ENCODE assay signal across 21 cellular contexts in genomic region chr4:119726505-119726904, GRCh38.
DNase-seq lines count a peak whose midpoint lies in the region; ATAC-seq and TF ChIP-seq lines count a peak whose summit lies in the region.
"Had no signal": no experiment of that assay in that cellular context is flagged by ENCODE, and none has a peak within 500 bp of the region (broad histone marks: within the 10 kb centered on the region; RNA-seq: fewer than 3 reads in every experiment).

No MANE protein-coding gene starts in this region.

- BruUV-seq in IMR-90 (replicated peaks; lab: Mats Ljungman, UMichigan): no TSS peak

- no peaks in the 10 kb centered on the region for H4K20me1 ChIP-seq in IMR-90 (ENCODE audit: insufficient read depth, low read length)

- CTCF ChIA-PET in IMR-90 (lab: Yijun Ruan, JAX): no interaction called here

- H3K9me3 ChIP-seq in IMR-90 (ENCODE audit: control insufficient read depth, insufficient read depth, low read length) (peaks cover 3% of the 10 kb centered on the region; the same call in 1 of the 2 replicates), mesenchymal stem cell (ENCODE audit: control insufficient read depth, low read length) (no peaks in the 10 kb centered on the region), thoracic aorta (no peaks in the 10 kb centered on the region)

- H3K27me3 Mint-ChIP-seq in chondrocyte (ENCODE audit: low read depth): no peaks in the 10 kb centered on the region
- H3K27me3 Mint-ChIP-seq in glutamatergic neuron (ENCODE audit: unreplicated experiment): peaks cover 2% of the 10 kb centered on the region
- H3K27me3 Mint-ChIP-seq: activated CD4-positive, alpha-beta T cell treated with anti-CD3 and anti-CD28 coated beads for 36 hours; activated CD8-positive, alpha-beta memory T cell treated with anti-CD3 and anti-CD28 coated beads, Interleukin-2, amount 10 ng/mL, durations not matched to agents 7 days and 5 days; activated naive CD8-positive, alpha-beta T cell treated with anti-CD3 and anti-CD28 coated beads, Interleukin-2, amount 10 ng/mL, durations not matched to agents 7 days and 5 days; activated T-helper 17 cell treated with anti-CD3 and anti-CD28 coated beads, Interleukin-2, amount 50 U/mL, for 72 hours; effector memory CD8-positive, alpha-beta T cell had no signal

- H3K27ac Mint-ChIP-seq in chondrocyte (ENCODE audit: unreplicated experiment) (peak overlapping the region; percentile 79), glutamatergic neuron (ENCODE audit: unreplicated experiment) (no peak overlapping the region)
- H3K27ac Mint-ChIP-seq: activated CD4-positive, alpha-beta T cell treated with anti-CD3 and anti-CD28 coated beads for 36 hours; activated CD8-positive, alpha-beta memory T cell treated with anti-CD3 and anti-CD28 coated beads, Interleukin-2, amount 10 ng/mL, durations not matched to agents 7 days and 5 days; activated naive CD8-positive, alpha-beta T cell treated with anti-CD3 and anti-CD28 coated beads, Interleukin-2, amount 10 ng/mL, durations not matched to agents 7 days and 5 days; activated T-helper 17 cell treated with anti-CD3 and anti-CD28 coated beads, Interleukin-2, amount 50 U/mL, for 72 hours; effector memory CD8-positive, alpha-beta T cell had no signal

- no peak for TF ChIP-seq POLR2A in IMR-90 (IDR thresholded peaks at IDR 0.05; ENCODE audit: low read depth, low read length)

- H3K4me1 Mint-ChIP-seq in chondrocyte (ENCODE audit: low read depth): peaks cover 68% of the 10 kb centered on the region
- no peaks in the 10 kb centered on the region for H3K4me1 Mint-ChIP-seq in glutamatergic neuron (ENCODE audit: low read depth, unreplicated experiment)
- H3K4me1 Mint-ChIP-seq: activated CD4-positive, alpha-beta T cell treated with anti-CD3 and anti-CD28 coated beads for 36 hours; activated CD8-positive, alpha-beta memory T cell treated with anti-CD3 and anti-CD28 coated beads, Interleukin-2, amount 10 ng/mL, durations not matched to agents 7 days and 5 days; activated naive CD8-positive, alpha-beta T cell treated with anti-CD3 and anti-CD28 coated beads, Interleukin-2, amount 10 ng/mL, durations not matched to agents 7 days and 5 days; activated T-helper 17 cell treated with anti-CD3 and anti-CD28 coated beads, Interleukin-2, amount 50 U/mL, for 72 hours; neural crest cell had no signal

- peak overlapping the region; percentile 72 for H2BK120ac ChIP-seq in IMR-90 (ENCODE audit: low read depth, low read length)
- peak overlapping the region; percentile 34 for H2BK120ac ChIP-seq in mesenchymal stem cell (ENCODE audit: low read depth, low read length)

- in situ Hi-C loops in IMR-90 (cut with MboI; ENCODE audit: low sequenced_read_pairs): no loop called here

- H3K4me1 ChIP-seq in IMR-90 (ENCODE audit: control insufficient read depth, insufficient read depth, low read length): peaks cover 22% of the 10 kb centered on the region
- peaks cover 5% of the 10 kb centered on the region for H3K4me1 ChIP-seq in mesenchymal stem cell (ENCODE audit: control insufficient read depth, insufficient read depth, low read depth, low read length)
- peaks cover 41 to 78% of the 10 kb centered on the region in 2 donors for H3K4me1 ChIP-seq in thoracic aorta (ENCODE audit: control insufficient read depth in 1 of 2, low read depth in 2 of 2)

- peak overlapping the region; percentile 41; the same call in 1 of the 2 replicates for H4K91ac ChIP-seq in IMR-90 (ENCODE audit: insufficient read depth, low read depth, low read length)
- no peak overlapping the region for H4K91ac ChIP-seq in mesenchymal stem cell (ENCODE audit: low read length)

- H3K4me3 ChIP-seq in IMR-90 (ENCODE audit: insufficient read depth, low read depth, low read length) (no peak overlapping the region), mesenchymal stem cell (ENCODE audit: insufficient read depth in 1 of 2, low read depth in 1 of 2, low read length in 2 of 2) (no peak overlapping the region), thoracic aorta (peak overlapping the region; percentile 22)

- TF ChIP-seq CTCF in IMR-90 (conservative IDR thresholded peaks at IDR 0.05; ENCODE audit: low read depth, low read length) (no peak), chondrocyte (IDR thresholded peaks at IDR 0.05) (no peak), thoracic aorta (IDR thresholded peaks at IDR 0.05) (no peak), glutamatergic neuron (IDR thresholded peaks at IDR 0.05; ENCODE audit: partially characterized antibody, unreplicated experiment) (no peak)

- DNase-seq in IMR-90 (peak; percentile 34), chondrocyte (ENCODE audit: low spot score) (no peak), mesenchymal stem cell (no peak), thoracic aorta (ENCODE audit: low spot score) (no peak), islet precursor cell (no peak), DMS114 treated with DMSO at 0.1 percent for 48 hours (lab: John Stamatoyannopoulos, UW; ENCODE audit: unreplicated experiment) (no peak), glutamatergic neuron (no peak)
- DNase-seq: activated CD4-positive, alpha-beta T cell treated with anti-CD3 and anti-CD28 coated beads for 36 hours; activated CD8-positive, alpha-beta memory T cell treated with anti-CD3 and anti-CD28 coated beads, Interleukin-2, amount 10 ng/mL, durations not matched to agents 7 days and 5 days; activated naive CD8-positive, alpha-beta T cell treated with anti-CD3 and anti-CD28 coated beads, Interleukin-2, amount 10 ng/mL, durations not matched to agents 7 days and 5 days; Caco-2; caudate nucleus; effector memory CD8-positive, alpha-beta T cell; KBM-7; midbrain; NCI-H2081; NCI-H510A; stimulated activated CD4-positive, alpha-beta T cell treated with anti-CD3 and anti-CD28 coated beads, Interleukin-15, amount 100 ng/mL, for 24 hours had no signal

- H2BK20ac ChIP-seq in IMR-90 (ENCODE audit: low read depth, low read length): peak overlapping the region; percentile 94; the same call in 1 of the 2 replicates

- H3K18ac ChIP-seq in IMR-90 (ENCODE audit: low read depth, low read length): peak overlapping the region; percentile 88
- peak overlapping the region in 1 of 2 experiments; percentile 52 for H3K18ac ChIP-seq in mesenchymal stem cell (ENCODE audit: low read depth in 1 of 2, low read length in 2 of 2)

- H3K56ac ChIP-seq in IMR-90 (ENCODE audit: extremely low read depth, insufficient read depth, low read length): no peak overlapping the region

- no peak for TF ChIP-seq RAD21 in IMR-90 (IDR thresholded peaks at IDR 0.05; ENCODE audit: low read length)

- H3K4me3 Mint-ChIP-seq in chondrocyte (ENCODE audit: unreplicated experiment) (no peak overlapping the region), glutamatergic neuron (ENCODE audit: unreplicated experiment) (no peak overlapping the region)
- H3K4me3 Mint-ChIP-seq: activated CD4-positive, alpha-beta T cell treated with anti-CD3 and anti-CD28 coated beads for 36 hours; activated CD8-positive, alpha-beta memory T cell treated with anti-CD3 and anti-CD28 coated beads, Interleukin-2, amount 10 ng/mL, durations not matched to agents 7 days and 5 days; activated naive CD8-positive, alpha-beta T cell treated with anti-CD3 and anti-CD28 coated beads, Interleukin-2, amount 10 ng/mL, durations not matched to agents 7 days and 5 days; activated T-helper 17 cell treated with anti-CD3 and anti-CD28 coated beads, Interleukin-2, amount 50 U/mL, for 72 hours; effector memory CD8-positive, alpha-beta T cell; neural crest cell had no signal

- peak overlapping the region in 1 of 2 experiments; percentile 52 for H2BK12ac ChIP-seq in mesenchymal stem cell (ENCODE audit: low read length in 2 of 2)

- H3K36me3 ChIP-seq in IMR-90 (ENCODE audit: control insufficient read depth, insufficient read depth, low read length) (no peaks in the 10 kb centered on the region), mesenchymal stem cell (ENCODE audit: control insufficient read depth in 1 of 2, insufficient read depth in 2 of 2, low read depth in 1 of 2, low read length in 2 of 2) (no peaks in the 10 kb centered on the region), thoracic aorta (no peaks in the 10 kb centered on the region)

- no peaks in the 10 kb centered on the region for H3K27me3 ChIP-seq in IMR-90 (ENCODE audit: control insufficient read depth, insufficient read depth, low read length)
- H3K27me3 ChIP-seq in mesenchymal stem cell (ENCODE audit: control insufficient read depth in 1 of 2, insufficient read depth in 1 of 2, low read length in 2 of 2): no peaks in the 10 kb centered on the region
- no peaks in the 10 kb centered on the region for H3K27me3 ChIP-seq in thoracic aorta (replicated peaks; ENCODE audit: insufficient read depth)

- H4K5ac ChIP-seq in IMR-90 (ENCODE audit: low read depth, low read length): peak overlapping the region; percentile 1

- H3K27ac ChIP-seq in IMR-90 (ENCODE audit: insufficient read depth, low read length): peak overlapping the region; percentile 23; the same call in 1 of the 2 replicates
- no peak overlapping the region for H3K27ac ChIP-seq in mesenchymal stem cell (ENCODE audit: low read length, poor library complexity, severe bottlenecking)
- H3K27ac ChIP-seq in thoracic aorta: peak overlapping the region; percentile 93
- H3K27ac ChIP-seq: RWPE1 had no signal

- POLR2A ChIA-PET in IMR-90 (lab: Charles Lee; ENCODE audit: unreplicated experiment): no interaction called here

- intact Hi-C loops in IMR-90 (cut with micrococcal nuclease): no loop called here

- peak overlapping the region; percentile 87; the same call in 2 of the 3 replicates for H2BK15ac ChIP-seq in IMR-90 (ENCODE audit: low read depth, low read length)
- H2BK15ac ChIP-seq in mesenchymal stem cell (ENCODE audit: low read depth, poor library complexity, severe bottlenecking): no peak overlapping the region

- no peak overlapping the region for H2AK9ac ChIP-seq in IMR-90 (replicated peaks; ENCODE audit: low read depth, low read length, poor library complexity)

- peak overlapping the region; percentile 59 for H2BK5ac ChIP-seq in IMR-90 (ENCODE audit: low read depth, low read length, poor library complexity, severe bottlenecking)
- H2BK5ac ChIP-seq in mesenchymal stem cell (ENCODE audit: low read depth, low read length, poor library complexity, severe bottlenecking): no peak overlapping the region

- no CpG with 5 or more reads among the region's 1 CpG for WGBS in IMR-90 (ENCODE audit: extremely low coverage in 2 of 2, insufficient read length in 1 of 2), 2 experiments
- no CpG with 5 or more reads among the region's 1 CpG for WGBS in mesenchymal stem cell

- H3K36me3 Mint-ChIP-seq in chondrocyte (ENCODE audit: low read depth) (peaks cover 3% of the 10 kb centered on the region), glutamatergic neuron (ENCODE audit: unreplicated experiment) (no peaks in the 10 kb centered on the region)
- H3K36me3 Mint-ChIP-seq: activated CD8-positive, alpha-beta memory T cell treated with anti-CD3 and anti-CD28 coated beads, Interleukin-2, amount 10 ng/mL, durations not matched to agents 7 days and 5 days; activated naive CD8-positive, alpha-beta T cell treated with anti-CD3 and anti-CD28 coated beads, Interleukin-2, amount 10 ng/mL, durations not matched to agents 7 days and 5 days had no signal

- H3K9me3 Mint-ChIP-seq in chondrocyte (ENCODE audit: low read depth): peaks cover 8% of the 10 kb centered on the region
- peaks cover 2% of the 10 kb centered on the region for H3K9me3 Mint-ChIP-seq in glutamatergic neuron (ENCODE audit: unreplicated experiment)
- H3K9me3 Mint-ChIP-seq: activated naive CD8-positive, alpha-beta T cell treated with anti-CD3 and anti-CD28 coated beads, Interleukin-2, amount 10 ng/mL, durations not matched to agents 7 days and 5 days had no signal

- peak overlapping the region; percentile 79; the same call in 1 of the 2 replicates for H3K4ac ChIP-seq in IMR-90 (ENCODE audit: low read depth, low read length)
- H3K4ac ChIP-seq in mesenchymal stem cell (ENCODE audit: low read depth in 1 of 2, low read length in 2 of 2): no peak overlapping the region

- H3K23ac ChIP-seq in IMR-90 (ENCODE audit: low read depth, low read length) (no peak overlapping the region), mesenchymal stem cell (ENCODE audit: low read length in 2 of 2) (no peak overlapping the region)

- H3K14ac ChIP-seq in IMR-90 (replicated peaks; ENCODE audit: low read depth, low read length) (peak overlapping the region; percentile 78), mesenchymal stem cell (ENCODE audit: low read length in 2 of 2) (no peak overlapping the region)

- H2AK5ac ChIP-seq in IMR-90 (ENCODE audit: low read depth, low read length): no peak overlapping the region
- H2AK5ac ChIP-seq in mesenchymal stem cell (ENCODE audit: low read length, severe bottlenecking): no peak overlapping the region

- peaks cover 7% of the 10 kb centered on the region; the same call in 1 of the 2 replicates for H3K9me1 ChIP-seq in IMR-90 (ENCODE audit: insufficient read depth, low read length)

- dilution Hi-C loops in IMR-90 (cut with HindIII; ENCODE audit: low sequenced_read_pairs, unreplicated experiment): no loop called here

- H2AFZ ChIP-seq in IMR-90 (replicated peaks; ENCODE audit: low read length, poor library complexity): no peak overlapping the region
- H2AFZ ChIP-seq in mesenchymal stem cell (ENCODE audit: low read depth, low read length): no peak overlapping the region

- peaks cover 0 to 11% of the 10 kb centered on the region in 2 experiments; a peak in 2 of 4 replicates for H3K79me1 ChIP-seq in IMR-90 (ENCODE audit: low read depth in 1 of 2, low read length in 2 of 2)
- no peaks in the 10 kb centered on the region for H3K79me1 ChIP-seq in mesenchymal stem cell (replicated peaks; ENCODE audit: low read length, poor library complexity, severe bottlenecking)

- no peak for ATAC-seq in IMR-90 (ENCODE audit: low read depth)
- no peak for ATAC-seq in thoracic aorta (ENCODE audit: insufficient number of reproducible peaks, low FRiP score, low read depth)
- ATAC-seq: activated CD4-positive, alpha-beta T cell treated with anti-CD3 and anti-CD28 coated beads for 36 hours; activated CD8-positive, alpha-beta memory T cell treated with anti-CD3 and anti-CD28 coated beads, Interleukin-2, amount 10 ng/mL, durations not matched to agents 7 days and 5 days; activated T-helper 17 cell treated with anti-CD3 and anti-CD28 coated beads, Interleukin-2, amount 50 U/mL, for 72 hours; effector memory CD8-positive, alpha-beta T cell had no signal

- H3K9ac ChIP-seq in IMR-90 (ENCODE audit: low read depth, low read length) (peak overlapping the region; percentile 17; the same call in 1 of the 2 replicates), mesenchymal stem cell (ENCODE audit: low read length) (no peak overlapping the region)

- peak overlapping the region in 1 of 2 experiments; percentile 77; a peak in 2 of 4 replicates for H4K8ac ChIP-seq in IMR-90 (ENCODE audit: low read depth in 2 of 2, low read length in 2 of 2)
- no peak overlapping the region for H4K8ac ChIP-seq in mesenchymal stem cell (ENCODE audit: low read length)

- no peak overlapping the region for H3K4me2 ChIP-seq in IMR-90 (ENCODE audit: low read depth, low read length)
- no peak overlapping the region for H3K4me2 ChIP-seq in mesenchymal stem cell (ENCODE audit: low read length, poor library complexity, severe bottlenecking)
